8 cellular contexts compared by ENCODE assay signal in genomic region chr1:167934407-167935251, GRCh38. TPM values are rescaled to one million over a fixed set of nuclear protein-coding genes. Genes with fewer than 3 reads are reported as not detected.
DNase-seq lines count a peak whose midpoint lies in the region; ATAC-seq and TF ChIP-seq lines count a peak whose summit lies in the region.

No MANE protein-coding gene starts in this region.

- TF ChIP-seq CTCF in right atrium auricular region (IDR thresholded peaks at IDR 0.05) = no peak
- no peak for TF ChIP-seq CTCF in fibroblast of pulmonary artery (IDR thresholded peaks at IDR 0.05; ENCODE audit: low read length, missing control alignments)

- H3K36me3 ChIP-seq in right atrium auricular region = no peaks in the 10 kb centered on the region

- peak overlapping the region; percentile 99 for H3K27ac Mint-ChIP-seq in T-helper 17 cell

- H3K4me3 ChIP-seq in right atrium auricular region (peak overlapping the region; percentile 86 to 100), fibroblast of pulmonary artery (replicated peaks; ENCODE audit: low read depth, low read length) (peak overlapping the region; percentile 96)

- H3K9me3 ChIP-seq in right atrium auricular region (no peaks in the 10 kb centered on the region), T-helper 17 cell (ENCODE audit: control insufficient read depth, low read length, poor library complexity, severe bottlenecking) (no peaks in the 10 kb centered on the region)

- no peak for ATAC-seq in left cardiac atrium
- ATAC-seq in T-helper 17 cell = no peak
- no peak for ATAC-seq in GM21717 (IDR thresholded peaks at IDR 0.05; ENCODE audit: unreplicated experiment)

- no peaks in the 10 kb centered on the region for H3K36me3 Mint-ChIP-seq in T-helper 17 cell (ENCODE audit: low read depth)

- no peak for DNase-seq in right atrium auricular region (ENCODE audit: low spot score)
- DNase-seq in left cardiac atrium = no peak
- no peak for DNase-seq in T-helper 17 cell
- peak; percentile 42 for DNase-seq in fibroblast of pulmonary artery (ENCODE audit: low read depth)
- peak; percentile 52 for DNase-seq in renal cortical epithelial cell (ENCODE audit: low read depth)
- DNase-seq in NCI-H2227 treated with DMSO at 0.1 percent for 48 hours (lab: John Stamatoyannopoulos, UW) = no peak
- DNase-seq in CD1c-positive myeloid dendritic cell (ENCODE audit: extremely low spot score) = no peak

- H3K27ac ChIP-seq in right atrium auricular region = peak overlapping the region; percentile 99 to 100

- peaks cover 0 to 25% of the 10 kb centered on the region in 2 donors for H3K4me1 ChIP-seq in right atrium auricular region

- H3K4me3 Mint-ChIP-seq in T-helper 17 cell = peak overlapping the region; percentile 100

- intact Hi-C loops in left cardiac atrium (cut with DNase I) = loop anchor here in 1 of 2 donors (10.0 kb wide), 1 partner anchor 220 kb away; no protein-coding TSS in a partner anchor

- peaks cover 33% of the 10 kb centered on the region for H3K4me1 Mint-ChIP-seq in T-helper 17 cell

- no peaks in the 10 kb centered on the region for H3K27me3 Mint-ChIP-seq in T-helper 17 cell

- H3K27me3 ChIP-seq in right atrium auricular region = no peaks in the 10 kb centered on the region

RNA-seq across cellular contexts. Expression of gene DCAF6, which starts 1.9 kb away (rescaled TPM):
- total RNA-seq in right atrium auricular region (100 to 1,000 TPM; 126 to 161 TPM), left cardiac atrium (100 to 1,000 TPM; 129 TPM), T-helper 17 cell (10 to 100 TPM; 24.1 to 26.9 TPM), renal cortical epithelial cell (88.4 and 169 TPM in 2 replicates)

RNA-seq across cellular contexts. Expression of gene MPC2, which starts 2.2 kb away (rescaled TPM):
- total RNA-seq in right atrium auricular region = 100 to 1,000 TPM in 1 of 2 donors, 10 to 100 TPM in 1; 71.4 to 122 TPM
- 100 to 1,000 TPM; 153 to 172 TPM for total RNA-seq in left cardiac atrium
- total RNA-seq in T-helper 17 cell = 10 to 100 TPM; 42.3 to 42.8 TPM
- 39.0 and 70.0 TPM in 2 replicates for total RNA-seq in renal cortical epithelial cell

RNA-seq across cellular contexts. Expression of gene ADCY10, which starts 20.7 kb away (rescaled TPM):
- total RNA-seq in right atrium auricular region (under 1 TPM in 1 of 2 donors, not detected in 1; 0.35 TPM), left cardiac atrium (under 1 TPM; 0.06 to 0.21 TPM), T-helper 17 cell (1 to 10 TPM in 1 of 2 donors, under 1 TPM in 1; 0.99 to 1.4 TPM), renal cortical epithelial cell (0.25 TPM in 1 of 2 replicates, not detected in the other)

Comparison
In these comparisons a context has a peak if more than half of its experiments do, and no peak if none do; other contexts are left out.
1. DNase-seq: peak in fibroblast of pulmonary artery (single experiment) and renal cortical epithelial cell (single experiment); none in right atrium auricular region (single experiment), left cardiac atrium (single experiment), T-helper 17 cell (0 of 3), NCI-H2227 treated with DMSO at 0.1 percent for 48 hours (single experiment) and CD1c-positive myeloid dendritic cell (single experiment).